ENCODE assay signal across 20 cellular contexts in genomic region chr5:115577329-115577728, GRCh38. TPM values are rescaled to one million over a fixed set of nuclear protein-coding genes. Genes with fewer than 3 reads are reported as not detected.
"Had no signal": no experiment of that assay in that cellular context is flagged by ENCODE, and none has a peak within 500 bp of the region (broad histone marks: within the 10 kb centered on the region; RNA-seq: fewer than 3 reads in every experiment).

No MANE protein-coding gene starts in this region.

- H3K4me1 Mint-ChIP-seq: activated naive CD8-positive, alpha-beta T cell treated with anti-CD3 and anti-CD28 coated beads, Interleukin-2, amount 10 ng/mL, durations not matched to agents 7 days and 5 days; endodermal cell had no signal

- H3K27ac ChIP-seq: dorsolateral prefrontal cortex, left ventricle myocardium inferior, suprapubic skin, upper lobe of left lung had no signal

- H3K36me3 ChIP-seq: suprapubic skin, upper lobe of left lung had no signal

- H3K9me3 Mint-ChIP-seq: activated CD4-positive, alpha-beta T cell treated with anti-CD3 and anti-CD28 coated beads, Interleukin-2, amount 10 ng/mL, durations not matched to agents 7 days and 5 days; activated naive CD8-positive, alpha-beta T cell treated with anti-CD3 and anti-CD28 coated beads, Interleukin-2, amount 10 ng/mL, durations not matched to agents 7 days and 5 days; activated T-helper 1 cell treated with anti-CD3 and anti-CD28 coated beads, Interleukin-12 subunit alpha, Interleukin-12 subunit beta, Interleukin-2, Interleukin-4 antibody, amounts not matched to agents 30 ng/mL and 10 ng/mL and 1 ng/mL, durations not matched to agents 14 hours and 24 hours and 36 hours; endodermal cell had no signal

- H3K4me1 ChIP-seq: suprapubic skin, upper lobe of left lung had no signal

- DNase-seq: activated CD4-positive, alpha-beta T cell treated with anti-CD3 and anti-CD28 coated beads, Interleukin-2, amount 10 ng/mL, durations not matched to agents 7 days and 5 days; activated naive CD8-positive, alpha-beta T cell treated with anti-CD3 and anti-CD28 coated beads, Interleukin-2, amount 10 ng/mL, durations not matched to agents 7 days and 5 days; aorta; dorsolateral prefrontal cortex; endodermal cell; erythroblast; glutamatergic neuron; hypothalamus; left ventricle myocardium inferior; mesenchymal stem cell; naive thymus-derived CD8-positive, alpha-beta T cell; posterior cingulate gyrus; retina; stimulated activated CD4-positive, alpha-beta T cell treated with anti-CD3 and anti-CD28 coated beads, Interleukin-2, amount 100 ng/mL, for 48 hours; stimulated activated naive CD4-positive, alpha-beta T cell treated with Interleukin-2 at 50 U/mL for 16 hours; T-helper 17 cell; upper lobe of left lung had no signal

- H3K9me3 ChIP-seq: left ventricle myocardium inferior, suprapubic skin, upper lobe of left lung had no signal

- H3K27ac Mint-ChIP-seq: activated CD4-positive, alpha-beta T cell treated with anti-CD3 and anti-CD28 coated beads, Interleukin-2, amount 10 ng/mL, durations not matched to agents 7 days and 5 days; activated naive CD8-positive, alpha-beta T cell treated with anti-CD3 and anti-CD28 coated beads, Interleukin-2, amount 10 ng/mL, durations not matched to agents 7 days and 5 days; activated T-helper 1 cell treated with anti-CD3 and anti-CD28 coated beads, Interleukin-12 subunit alpha, Interleukin-12 subunit beta, Interleukin-2, Interleukin-4 antibody, amounts not matched to agents 30 ng/mL and 10 ng/mL and 1 ng/mL, durations not matched to agents 14 hours and 24 hours and 36 hours; endodermal cell; naive thymus-derived CD8-positive, alpha-beta T cell; WTC11 had no signal

- ATAC-seq: naive thymus-derived CD8-positive, alpha-beta T cell; T-helper 17 cell; WTC11 had no signal

- H3K27me3 ChIP-seq: dorsolateral prefrontal cortex, suprapubic skin, upper lobe of left lung had no signal

- H3K4me3 ChIP-seq: dorsolateral prefrontal cortex, left ventricle myocardium inferior, suprapubic skin, upper lobe of left lung had no signal

- H3K4me3 Mint-ChIP-seq: activated CD4-positive, alpha-beta T cell treated with anti-CD3 and anti-CD28 coated beads, Interleukin-2, amount 10 ng/mL, durations not matched to agents 7 days and 5 days; activated naive CD8-positive, alpha-beta T cell treated with anti-CD3 and anti-CD28 coated beads, Interleukin-2, amount 10 ng/mL, durations not matched to agents 7 days and 5 days; activated T-helper 1 cell treated with anti-CD3 and anti-CD28 coated beads, Interleukin-12 subunit alpha, Interleukin-12 subunit beta, Interleukin-2, Interleukin-4 antibody, amounts not matched to agents 30 ng/mL and 10 ng/mL and 1 ng/mL, durations not matched to agents 14 hours and 24 hours and 36 hours; endodermal cell; naive thymus-derived CD8-positive, alpha-beta T cell; T-helper 17 cell; WTC11 had no signal

RNA-seq across cellular contexts. Expression of gene TICAM2, which starts 24.9 kb away (rescaled TPM):
- polyA plus RNA-seq: naive thymus-derived CD8-positive, alpha-beta T cell had no signal
